ENCODE assay signal across 30 cellular contexts in the genomic region with DNA sequence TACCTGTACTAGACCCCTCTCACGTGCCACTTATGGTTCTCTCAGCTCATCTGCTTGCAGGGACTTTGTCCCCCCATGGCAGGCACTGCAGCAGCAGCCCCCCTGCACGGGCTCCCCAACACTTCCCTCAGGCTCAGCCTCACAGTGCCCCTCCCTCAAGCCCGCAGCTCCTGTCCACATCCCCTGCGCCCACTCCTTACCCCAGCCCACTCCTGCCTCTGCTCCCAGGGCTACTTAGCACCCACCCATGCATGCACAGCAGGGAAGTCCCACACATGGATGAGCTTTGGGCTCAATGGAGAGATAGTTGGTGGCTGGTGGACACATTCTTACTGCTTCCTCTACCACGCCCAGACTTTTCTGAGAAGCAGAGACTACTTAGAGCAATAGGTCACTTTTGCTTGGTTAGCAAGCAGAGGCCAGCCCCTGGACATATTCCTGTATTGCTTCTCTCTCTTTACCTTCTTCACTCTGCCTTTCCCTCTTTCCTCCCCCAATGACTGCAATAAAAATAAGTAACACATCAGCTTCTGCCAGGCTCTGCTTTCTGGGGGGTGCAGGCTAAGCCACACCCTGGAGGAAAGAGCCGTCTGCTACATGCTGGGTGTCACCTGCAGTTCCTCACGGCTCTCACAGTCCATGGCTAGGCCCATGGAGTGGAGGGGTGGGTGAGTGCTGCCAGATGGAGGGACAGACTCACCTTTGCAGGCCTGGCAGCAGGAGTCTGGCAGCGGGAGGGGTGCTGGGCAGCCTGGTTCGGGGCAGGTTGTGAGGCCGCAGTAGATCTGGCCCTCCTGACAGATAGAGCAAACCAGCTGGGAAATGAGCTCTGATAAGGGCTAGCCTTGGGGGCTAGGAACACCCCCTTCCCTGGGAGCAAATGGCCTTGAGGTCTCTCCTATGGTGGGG. TPM values are rescaled to one million over a fixed set of nuclear protein-coding genes. Genes with fewer than 3 reads are reported as not detected.
"Had no signal": no experiment of that assay in that cellular context is flagged by ENCODE, and none has a peak within 500 bp of the region (broad histone marks: within the 10 kb centered on the region; RNA-seq: fewer than 3 reads in every experiment).

No MANE protein-coding gene starts in this region.

- H3K27me3 Mint-ChIP-seq: stimulated activated memory B cell treated with anti-CD40 and anti-IgM and Interleukin-4, amounts not matched to agents 10 μg/mL and 1 μg/mL and 100 μg/mL, for 72 hours; stimulated activated naive CD8-positive, alpha-beta T cell treated with anti-CD3 and anti-CD28 coated beads, Interleukin-15, amount 100 ng/mL, for 72 hours; T-cell had no signal

- H3K27ac ChIP-seq: esophagus muscularis mucosa, foreskin keratinocyte, heart right ventricle, left ventricle myocardium inferior, pancreas, prostate gland, skin epidermis, WERI-Rb-1 had no signal

- DNase-seq: activated CD4-positive, alpha-beta T cell treated with anti-CD3 and anti-CD28 coated beads for 48 hours; activated CD4-positive, alpha-beta T cell treated with anti-CD3 and anti-CD28 coated beads, Interleukin-2, amount 50 U/mL, for 48 hours; activated CD8-positive, alpha-beta memory T cell treated with anti-CD3 and anti-CD28 coated beads for 24 hours; activated gamma-delta T cell; activated naive CD4-positive, alpha-beta T cell treated with anti-CD3 and anti-CD28 coated beads, Interleukin-2, amount 10 ng/mL, durations not matched to agents 7 days and 5 days; foreskin keratinocyte; heart right ventricle; left ventricle myocardium inferior; nucleus accumbens; pancreas; retina; stimulated activated CD4-positive, alpha-beta T cell treated with anti-CD3 and anti-CD28 coated beads, Interleukin-4, amount 100 ng/mL, for 24 hours; stimulated activated naive CD8-positive, alpha-beta T cell treated with anti-CD3 and anti-CD28 coated beads, Interleukin-15, amount 100 ng/mL, for 72 hours; T-cell; uterus; WERI-Rb-1 had no signal

- H3K9me3 Mint-ChIP-seq: activated naive CD4-positive, alpha-beta T cell treated with anti-CD3 and anti-CD28 coated beads, Interleukin-2, amount 10 ng/mL, durations not matched to agents 7 days and 5 days; endodermal cell; nephron; stimulated activated memory B cell treated with anti-CD40 and anti-IgM and Interleukin-4, amounts not matched to agents 10 μg/mL and 1 μg/mL and 100 μg/mL, for 72 hours; stimulated activated naive CD8-positive, alpha-beta T cell treated with anti-CD3 and anti-CD28 coated beads, Interleukin-15, amount 100 ng/mL, for 72 hours; T-cell; T-helper 2 cell treated with Interferon-gamma antibody and Interleukin-4, amounts not matched to agents 5 μg/mL and 100 μg/mL, for 36 hours; type B pancreatic cell had no signal

- H3K36me3 ChIP-seq: esophagus muscularis mucosa, heart right ventricle, left ventricle myocardium inferior, pancreas, prostate gland, uterus, WERI-Rb-1 had no signal

- ATAC-seq: activated CD4-positive, CD25-positive, alpha-beta regulatory T cell treated with anti-CD3 and anti-CD28 coated beads, Interleukin-2, amount 50 U/mL, for 24 hours; heart right ventricle; pancreas; sciatic nerve; stimulated activated memory B cell treated with anti-CD40 and anti-IgM and Interleukin-4, amounts not matched to agents 10 μg/mL and 1 μg/mL and 100 μg/mL, for 72 hours; stimulated activated naive CD8-positive, alpha-beta T cell treated with anti-CD3 and anti-CD28 coated beads, Interleukin-15, amount 100 ng/mL, for 72 hours; T-cell had no signal

- H3K27me3 ChIP-seq: esophagus muscularis mucosa, heart right ventricle, pancreas, uterus had no signal

- H3K36me3 Mint-ChIP-seq: activated naive CD4-positive, alpha-beta T cell treated with anti-CD3 and anti-CD28 coated beads, Interleukin-2, amount 10 ng/mL, durations not matched to agents 7 days and 5 days; stimulated activated memory B cell treated with anti-CD40 and anti-IgM and Interleukin-4, amounts not matched to agents 10 μg/mL and 1 μg/mL and 100 μg/mL, for 72 hours; T-cell; type B pancreatic cell had no signal

- H3K9me3 ChIP-seq: esophagus muscularis mucosa, heart right ventricle, left ventricle myocardium inferior, pancreas, prostate gland, uterus had no signal

- H3K4me3 ChIP-seq: esophagus muscularis mucosa, heart right ventricle, left ventricle myocardium inferior, lung, pancreas, prostate gland, skin epidermis, uterus had no signal

- H3K27ac Mint-ChIP-seq: activated naive CD4-positive, alpha-beta T cell treated with anti-CD3 and anti-CD28 coated beads, Interleukin-2, amount 10 ng/mL, durations not matched to agents 7 days and 5 days; endodermal cell; nephron; stimulated activated memory B cell treated with anti-CD40 and anti-IgM and Interleukin-4, amounts not matched to agents 10 μg/mL and 1 μg/mL and 100 μg/mL, for 72 hours; T-cell; T-helper 2 cell treated with Interferon-gamma antibody and Interleukin-4, amounts not matched to agents 5 μg/mL and 100 μg/mL, for 36 hours; type B pancreatic cell had no signal

- H3K4me3 Mint-ChIP-seq: activated naive CD4-positive, alpha-beta T cell treated with anti-CD3 and anti-CD28 coated beads, Interleukin-2, amount 10 ng/mL, durations not matched to agents 7 days and 5 days; endodermal cell; nephron; stimulated activated memory B cell treated with anti-CD40 and anti-IgM and Interleukin-4, amounts not matched to agents 10 μg/mL and 1 μg/mL and 100 μg/mL, for 72 hours; stimulated activated naive CD8-positive, alpha-beta T cell treated with anti-CD3 and anti-CD28 coated beads, Interleukin-15, amount 100 ng/mL, for 72 hours; T-cell; T-helper 2 cell treated with Interferon-gamma antibody and Interleukin-4, amounts not matched to agents 5 μg/mL and 100 μg/mL, for 36 hours; type B pancreatic cell had no signal

- H3K4me1 Mint-ChIP-seq: activated naive CD4-positive, alpha-beta T cell treated with anti-CD3 and anti-CD28 coated beads, Interleukin-2, amount 10 ng/mL, durations not matched to agents 7 days and 5 days; stimulated activated memory B cell treated with anti-CD40 and anti-IgM and Interleukin-4, amounts not matched to agents 10 μg/mL and 1 μg/mL and 100 μg/mL, for 72 hours; stimulated activated naive CD8-positive, alpha-beta T cell treated with anti-CD3 and anti-CD28 coated beads, Interleukin-15, amount 100 ng/mL, for 72 hours; T-cell had no signal

- H3K4me1 ChIP-seq: foreskin keratinocyte, pancreas, prostate gland, uterus had no signal

RNA-seq across cellular contexts. Expression of a gene that starts 23.4 kb away (rescaled TPM):
- total RNA-seq: bronchial epithelial cell, chondrocyte, foreskin keratinocyte, glomerular endothelial cell had no signal
- polyA plus RNA-seq: foreskin keratinocyte had no signal
